Comparison of ENCODE assay signal across 15 cellular contexts in genomic region chr3:81778678-81779182, GRCh38.
DNase-seq lines count a peak whose midpoint lies in the region; ATAC-seq and TF ChIP-seq lines count a peak whose summit lies in the region.
"Had no signal": no experiment of that assay in that cellular context is flagged by ENCODE, and none has a peak within 500 bp of the region (broad histone marks: within the 10 kb centered on the region; RNA-seq: fewer than 3 reads in every experiment).

No MANE protein-coding gene starts in this region.

- peak; percentile 51 for ATAC-seq in GM18907 (IDR thresholded peaks at IDR 0.05; ENCODE audit: unreplicated experiment)
- ATAC-seq in HG02885 (IDR thresholded peaks at IDR 0.05; ENCODE audit: poor library complexity, unreplicated experiment) = peak; percentile 65
- ATAC-seq: HCT116, left colon had no signal

- TF ChIP-seq CTCF in cardiac fibroblast (IDR thresholded peaks at IDR 0.05; ENCODE audit: low read depth, low read length) = no peak

- DNase-seq in DMS 273 (lab: John Stamatoyannopoulos, UW; ENCODE audit: unreplicated experiment) (peak; percentile 56), cardiac fibroblast (ENCODE audit: low read depth in 2 of 2) (peak; percentile 35 to 43), NCI-H526 (lab: John Stamatoyannopoulos, UW) (no peak), AG08396 (ENCODE audit: low spot score) (no peak), inferior parietal cortex (ENCODE audit: extremely low spot score) (no peak)
- no peak for DNase-seq in activated CD4-positive, alpha-beta T cell treated with anti-CD3 and anti-CD28 coated beads, Interleukin-2, amount 50 U/mL, for 1 hour
- DNase-seq: activated CD4-positive, alpha-beta T cell treated with anti-CD3 and anti-CD28 coated beads for 48 hours; foreskin melanocyte; left colon; NCI-H1105; NCI-H748 treated with DMSO at 0.1 percent for 48 hours had no signal

- H3K4me3 ChIP-seq in cardiac fibroblast (replicated peaks in 1 of 2; ENCODE audit: low read depth in 2 of 2, low read length in 2 of 2) = no peak overlapping the region
- H3K4me3 ChIP-seq: SK-N-MC had no signal

Comparison
In these comparisons a context has a peak if more than half of its experiments do, and no peak if none do; other contexts are left out.
1. DNase-seq: peak in DMS 273 (single experiment) and cardiac fibroblast (2 of 2); none in NCI-H526 (0 of 2), activated CD4-positive, alpha-beta T cell treated with anti-CD3 and anti-CD28 coated beads, Interleukin-2, amount 50 U/mL, for 1 hour (single experiment), AG08396 (single experiment) and inferior parietal cortex (single experiment).